Comparison of ENCODE assay signal across 1 cellular context in the genomic region with DNA sequence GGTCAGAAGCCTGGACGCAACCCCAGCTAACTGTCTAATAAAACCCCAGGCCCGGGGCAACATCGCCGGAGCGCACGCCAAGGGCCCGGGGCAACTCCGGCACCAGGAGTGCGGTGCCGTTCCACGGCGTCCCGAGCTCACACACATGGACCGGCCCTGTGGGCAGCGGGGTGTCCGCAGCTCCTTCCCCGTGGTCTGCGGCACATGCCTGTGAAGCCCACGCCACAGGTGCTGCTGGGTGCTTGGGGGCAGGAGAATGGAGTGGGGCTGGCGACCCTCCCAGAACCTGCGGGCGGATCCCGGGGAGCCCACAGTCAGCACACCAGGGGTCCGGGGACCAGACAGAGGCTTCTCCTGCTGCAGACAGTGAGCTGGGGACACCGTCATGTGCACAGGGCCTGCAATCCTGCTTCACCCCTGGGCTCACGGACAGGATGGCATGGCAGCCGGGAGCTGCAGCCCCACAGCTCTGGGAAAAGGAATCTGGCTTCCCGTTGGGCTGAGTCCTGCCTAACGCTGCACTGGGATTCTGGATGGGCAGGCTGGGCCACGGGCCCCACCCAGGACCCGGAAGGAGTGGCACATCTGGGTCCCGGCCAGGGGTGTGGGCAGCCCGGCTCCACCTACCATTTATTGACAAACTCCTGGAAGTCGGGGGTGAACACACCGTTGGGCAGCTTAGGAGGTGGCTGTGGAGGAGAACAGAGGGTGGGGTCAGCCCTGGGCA.
TF ChIP-seq lines count a peak whose summit lies in the region.

No MANE protein-coding gene starts in this region.

TF ChIP-seq in K562, 482 proteins besides CTCF, POLR2A, EP300 and RAD21:
- peak; percentile 44 for TF ChIP-seq RBM22 (IDR thresholded peaks at IDR 0.05; ENCODE audit: low read depth, low read length, poor library complexity, severe bottlenecking)
- TF ChIP-seq ELK3 (CRISPR knock-in tag; IDR thresholded peaks at IDR 0.05): no peak
- TF ChIP-seq ZNF717 (CRISPR knock-in tag; IDR thresholded peaks at IDR 0.05): no peak
- no peak for TF ChIP-seq NFIX (CRISPR knock-in tag; IDR thresholded peaks at IDR 0.05; ENCODE audit: low read depth)
- TF ChIP-seq, protein P1, sequence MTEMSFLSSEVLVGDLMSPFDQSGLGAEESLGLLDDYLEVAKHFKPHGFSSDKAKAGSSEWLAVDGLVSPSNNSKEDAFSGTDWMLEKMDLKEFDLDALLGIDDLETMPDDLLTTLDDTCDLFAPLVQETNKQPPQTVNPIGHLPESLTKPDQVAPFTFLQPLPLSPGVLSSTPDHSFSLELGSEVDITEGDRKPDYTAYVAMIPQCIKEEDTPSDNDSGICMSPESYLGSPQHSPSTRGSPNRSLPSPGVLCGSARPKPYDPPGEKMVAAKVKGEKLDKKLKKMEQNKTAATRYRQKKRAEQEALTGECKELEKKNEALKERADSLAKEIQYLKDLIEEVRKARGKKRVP (CRISPR knock-in tag; IDR thresholded peaks at IDR 0.05): no peak
- TF ChIP-seq KLF6 (CRISPR knock-in tag; IDR thresholded peaks at IDR 0.05; ENCODE audit: borderline replicate concordance): no peak
- TF ChIP-seq NR2F6 (CRISPR knock-in tag; IDR thresholded peaks at IDR 0.05): no peak
- no peak for TF ChIP-seq ZFP1 (CRISPR knock-in tag; IDR thresholded peaks at IDR 0.05)
- no peak for TF ChIP-seq E2F5 (CRISPR knock-in tag; IDR thresholded peaks at IDR 0.05)
- TF ChIP-seq, protein P2, sequence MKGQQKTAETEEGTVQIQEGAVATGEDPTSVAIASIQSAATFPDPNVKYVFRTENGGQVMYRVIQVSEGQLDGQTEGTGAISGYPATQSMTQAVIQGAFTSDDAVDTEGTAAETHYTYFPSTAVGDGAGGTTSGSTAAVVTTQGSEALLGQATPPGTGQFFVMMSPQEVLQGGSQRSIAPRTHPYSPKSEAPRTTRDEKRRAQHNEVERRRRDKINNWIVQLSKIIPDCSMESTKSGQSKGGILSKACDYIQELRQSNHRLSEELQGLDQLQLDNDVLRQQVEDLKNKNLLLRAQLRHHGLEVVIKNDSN (CRISPR knock-in tag; IDR thresholded peaks at IDR 0.05): no peak
- no peak for TF ChIP-seq MAZ (CRISPR knock-in tag; conservative IDR thresholded peaks at IDR 0.05 in 1 of 2, IDR thresholded peaks at IDR 0.05 in 1 of 2)
- TF ChIP-seq, protein P3, sequence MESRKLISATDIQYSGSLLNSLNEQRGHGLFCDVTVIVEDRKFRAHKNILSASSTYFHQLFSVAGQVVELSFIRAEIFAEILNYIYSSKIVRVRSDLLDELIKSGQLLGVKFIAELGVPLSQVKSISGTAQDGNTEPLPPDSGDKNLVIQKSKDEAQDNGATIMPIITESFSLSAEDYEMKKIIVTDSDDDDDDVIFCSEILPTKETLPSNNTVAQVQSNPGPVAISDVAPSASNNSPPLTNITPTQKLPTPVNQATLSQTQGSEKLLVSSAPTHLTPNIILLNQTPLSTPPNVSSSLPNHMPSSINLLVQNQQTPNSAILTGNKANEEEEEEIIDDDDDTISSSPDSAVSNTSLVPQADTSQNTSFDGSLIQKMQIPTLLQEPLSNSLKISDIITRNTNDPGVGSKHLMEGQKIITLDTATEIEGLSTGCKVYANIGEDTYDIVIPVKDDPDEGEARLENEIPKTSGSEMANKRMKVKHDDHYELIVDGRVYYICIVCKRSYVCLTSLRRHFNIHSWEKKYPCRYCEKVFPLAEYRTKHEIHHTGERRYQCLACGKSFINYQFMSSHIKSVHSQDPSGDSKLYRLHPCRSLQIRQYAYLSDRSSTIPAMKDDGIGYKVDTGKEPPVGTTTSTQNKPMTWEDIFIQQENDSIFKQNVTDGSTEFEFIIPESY (CRISPR knock-in tag; IDR thresholded peaks at IDR 0.05): no peak
- TF ChIP-seq, protein P4, sequence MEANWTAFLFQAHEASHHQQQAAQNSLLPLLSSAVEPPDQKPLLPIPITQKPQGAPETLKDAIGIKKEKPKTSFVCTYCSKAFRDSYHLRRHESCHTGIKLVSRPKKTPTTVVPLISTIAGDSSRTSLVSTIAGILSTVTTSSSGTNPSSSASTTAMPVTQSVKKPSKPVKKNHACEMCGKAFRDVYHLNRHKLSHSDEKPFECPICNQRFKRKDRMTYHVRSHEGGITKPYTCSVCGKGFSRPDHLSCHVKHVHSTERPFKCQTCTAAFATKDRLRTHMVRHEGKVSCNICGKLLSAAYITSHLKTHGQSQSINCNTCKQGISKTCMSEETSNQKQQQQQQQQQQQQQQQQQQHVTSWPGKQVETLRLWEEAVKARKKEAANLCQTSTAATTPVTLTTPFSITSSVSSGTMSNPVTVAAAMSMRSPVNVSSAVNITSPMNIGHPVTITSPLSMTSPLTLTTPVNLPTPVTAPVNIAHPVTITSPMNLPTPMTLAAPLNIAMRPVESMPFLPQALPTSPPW (CRISPR knock-in tag; IDR thresholded peaks at IDR 0.05): no peak
- TF ChIP-seq ZNF699 (CRISPR knock-in tag; IDR thresholded peaks at IDR 0.05; ENCODE audit: insufficient replicate concordance): no peak
- peak; percentile 47 for TF ChIP-seq POLR2G (IDR thresholded peaks at IDR 0.05; ENCODE audit: low read depth, low read length)
